In the genomic region with DNA sequence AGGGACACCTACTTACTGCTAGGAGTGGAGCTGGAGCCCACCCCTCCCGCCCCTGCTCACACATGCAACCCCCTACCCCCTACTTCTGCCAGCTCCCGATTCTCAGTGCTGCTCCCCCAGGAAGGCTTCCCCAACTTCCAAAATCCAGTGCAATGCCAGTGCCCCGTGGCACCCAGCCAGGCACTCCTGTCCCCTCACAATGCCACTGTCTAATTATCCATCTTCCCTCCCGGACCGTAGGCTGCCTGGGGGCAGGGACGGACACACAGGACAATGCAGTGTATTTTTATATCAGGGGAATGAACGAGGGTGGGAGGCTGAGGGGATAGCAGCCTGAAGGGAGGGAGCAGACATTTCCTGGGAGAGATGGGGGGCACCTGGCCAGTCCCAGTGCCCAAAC, we compare ENCODE assay signal across 10 cellular contexts. TPM values are rescaled to one million over a fixed set of nuclear protein-coding genes. Genes with fewer than 3 reads are reported as not detected.
"Had no signal": no experiment of that assay in that cellular context is flagged by ENCODE, and none has a peak within 500 bp of the region (broad histone marks: within the 10 kb centered on the region; RNA-seq: fewer than 3 reads in every experiment).

No MANE protein-coding gene starts in this region.

- H3K27me3 Mint-ChIP-seq: IgD-negative memory B cell had no signal

- H3K27ac ChIP-seq: GM23248, HL-60 had no signal

- H3K4me1 ChIP-seq: HAP-1 had no signal

- DNase-seq: GM23248, GOT3, H7, HFFc6 had no signal

- H3K9me3 ChIP-seq: HAP-1 had no signal

- H3K36me3 Mint-ChIP-seq: IgD-negative memory B cell had no signal

- H3K4me3 Mint-ChIP-seq: HFFc6, IgD-negative memory B cell had no signal

- H3K9ac ChIP-seq: GM23248 had no signal

- H3K27ac Mint-ChIP-seq: HFFc6, IgD-negative memory B cell had no signal

- H2AFZ ChIP-seq: GM23248 had no signal

- ATAC-seq: HCT116 had no signal

- H3K4me3 ChIP-seq: GM23248, HAP-1 had no signal

- H3K9me3 Mint-ChIP-seq: HFFc6, IgD-negative memory B cell had no signal

RNA-seq across cellular contexts. Expression of a gene that starts 41.4 kb away (rescaled TPM):
- total RNA-seq: GM23248, H4, H7, HFFc6, HT1080 had no signal
- polyA plus RNA-seq: GM23248, IgD-negative memory B cell had no signal
